1 cellular context compared by ENCODE assay signal in the genomic region with DNA sequence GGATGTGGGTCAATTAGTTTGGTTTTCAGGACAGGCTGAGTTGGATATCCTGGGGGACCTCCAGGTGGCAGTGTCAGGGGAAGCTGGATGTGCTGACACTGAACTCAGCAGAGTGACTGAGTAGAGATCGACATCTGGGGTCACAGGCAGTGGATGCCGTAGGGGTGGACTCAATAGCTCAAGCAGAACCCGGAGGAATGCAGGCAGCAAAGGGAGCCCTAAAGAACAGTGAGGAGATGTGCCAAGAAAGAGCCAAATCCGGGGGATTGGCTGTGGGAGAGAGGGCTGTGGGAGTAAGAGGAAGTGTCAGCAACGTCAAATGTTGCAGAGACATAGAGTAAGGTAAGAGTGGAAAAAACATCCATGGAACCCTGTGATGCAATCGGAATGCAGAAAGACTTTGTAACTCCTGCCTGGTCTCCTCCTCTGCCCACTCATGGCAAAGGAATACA.
TF ChIP-seq lines count a peak whose summit lies in the region.

No MANE protein-coding gene starts in this region.

TF ChIP-seq in SK-N-SH treated with all-trans-retinoic acid at 6 μM for 48 hours, 23 proteins besides CTCF, POLR2A, EP300 and RAD21 (continued from another document):
- TF ChIP-seq, protein P1, sequence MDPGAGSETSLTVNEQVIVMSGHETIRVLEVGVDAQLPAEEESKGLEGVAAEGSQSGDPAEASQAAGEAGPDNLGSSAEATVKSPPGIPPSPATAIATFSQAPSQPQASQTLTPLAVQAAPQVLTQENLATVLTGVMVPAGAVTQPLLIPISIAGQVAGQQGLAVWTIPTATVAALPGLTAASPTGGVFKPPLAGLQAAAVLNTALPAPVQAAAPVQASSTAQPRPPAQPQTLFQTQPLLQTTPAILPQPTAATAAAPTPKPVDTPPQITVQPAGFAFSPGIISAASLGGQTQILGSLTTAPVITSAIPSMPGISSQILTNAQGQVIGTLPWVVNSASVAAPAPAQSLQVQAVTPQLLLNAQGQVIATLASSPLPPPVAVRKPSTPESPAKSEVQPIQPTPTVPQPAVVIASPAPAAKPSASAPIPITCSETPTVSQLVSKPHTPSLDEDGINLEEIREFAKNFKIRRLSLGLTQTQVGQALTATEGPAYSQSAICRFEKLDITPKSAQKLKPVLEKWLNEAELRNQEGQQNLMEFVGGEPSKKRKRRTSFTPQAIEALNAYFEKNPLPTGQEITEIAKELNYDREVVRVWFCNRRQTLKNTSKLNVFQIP (CRISPR knock-in tag; IDR thresholded peaks at IDR 0.05; ENCODE audit: borderline replicate concordance, low read depth) = no peak
- TF ChIP-seq GLIS3 (CRISPR knock-in tag; IDR thresholded peaks at IDR 0.05) (no peak), ARNTL (CRISPR knock-in tag; IDR thresholded peaks at IDR 0.05; ENCODE audit: borderline replicate concordance, low read depth) (no peak), ZFP30 (CRISPR knock-in tag; IDR thresholded peaks at IDR 0.05) (no peak), TOX (CRISPR knock-in tag; IDR thresholded peaks at IDR 0.05; ENCODE audit: borderline replicate concordance) (no peak), ISL1 (CRISPR knock-in tag; IDR thresholded peaks at IDR 0.05) (no peak), OSR1 (CRISPR knock-in tag; IDR thresholded peaks at IDR 0.05) (no peak)
- TF ChIP-seq, protein P2, sequence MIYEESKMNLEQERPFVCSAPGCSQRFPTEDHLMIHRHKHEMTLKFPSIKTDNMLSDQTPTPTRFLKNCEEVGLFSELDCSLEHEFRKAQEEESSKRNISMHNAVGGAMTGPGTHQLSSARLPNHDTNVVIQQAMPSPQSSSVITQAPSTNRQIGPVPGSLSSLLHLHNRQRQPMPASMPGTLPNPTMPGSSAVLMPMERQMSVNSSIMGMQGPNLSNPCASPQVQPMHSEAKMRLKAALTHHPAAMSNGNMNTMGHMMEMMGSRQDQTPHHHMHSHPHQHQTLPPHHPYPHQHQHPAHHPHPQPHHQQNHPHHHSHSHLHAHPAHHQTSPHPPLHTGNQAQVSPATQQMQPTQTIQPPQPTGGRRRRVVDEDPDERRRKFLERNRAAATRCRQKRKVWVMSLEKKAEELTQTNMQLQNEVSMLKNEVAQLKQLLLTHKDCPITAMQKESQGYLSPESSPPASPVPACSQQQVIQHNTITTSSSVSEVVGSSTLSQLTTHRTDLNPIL (CRISPR knock-in tag; IDR thresholded peaks at IDR 0.05; ENCODE audit: low read depth) = no peak
- TF ChIP-seq, protein P3, sequence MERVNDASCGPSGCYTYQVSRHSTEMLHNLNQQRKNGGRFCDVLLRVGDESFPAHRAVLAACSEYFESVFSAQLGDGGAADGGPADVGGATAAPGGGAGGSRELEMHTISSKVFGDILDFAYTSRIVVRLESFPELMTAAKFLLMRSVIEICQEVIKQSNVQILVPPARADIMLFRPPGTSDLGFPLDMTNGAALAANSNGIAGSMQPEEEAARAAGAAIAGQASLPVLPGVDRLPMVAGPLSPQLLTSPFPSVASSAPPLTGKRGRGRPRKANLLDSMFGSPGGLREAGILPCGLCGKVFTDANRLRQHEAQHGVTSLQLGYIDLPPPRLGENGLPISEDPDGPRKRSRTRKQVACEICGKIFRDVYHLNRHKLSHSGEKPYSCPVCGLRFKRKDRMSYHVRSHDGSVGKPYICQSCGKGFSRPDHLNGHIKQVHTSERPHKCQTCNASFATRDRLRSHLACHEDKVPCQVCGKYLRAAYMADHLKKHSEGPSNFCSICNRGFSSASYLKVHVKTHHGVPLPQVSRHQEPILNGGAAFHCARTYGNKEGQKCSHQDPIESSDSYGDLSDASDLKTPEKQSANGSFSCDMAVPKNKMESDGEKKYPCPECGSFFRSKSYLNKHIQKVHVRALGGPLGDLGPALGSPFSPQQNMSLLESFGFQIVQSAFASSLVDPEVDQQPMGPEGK (CRISPR knock-in tag; IDR thresholded peaks at IDR 0.05; ENCODE audit: borderline replicate concordance) = no peak
